32 cellular contexts compared by ENCODE assay signal in the genomic region with DNA sequence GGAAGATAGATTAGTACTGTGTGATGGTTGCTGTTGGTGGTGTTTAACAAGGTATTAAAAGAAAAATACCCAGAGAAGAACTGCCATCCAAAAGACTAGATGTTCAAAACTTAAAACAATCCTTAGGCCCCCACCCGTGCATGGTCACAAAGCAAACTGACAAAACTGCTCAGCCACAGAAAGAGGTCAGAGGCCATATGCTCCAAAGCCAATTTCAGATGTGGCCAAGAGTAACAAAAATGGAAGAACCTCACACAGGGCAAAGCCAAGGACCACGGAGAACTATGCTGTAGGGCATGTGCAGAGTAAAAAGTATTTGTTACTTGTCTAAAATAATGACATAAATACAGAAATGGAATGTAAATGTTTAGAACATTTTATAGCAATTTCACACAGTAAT. TPM values are rescaled to one million over a fixed set of nuclear protein-coding genes. Genes with fewer than 3 reads are reported as not detected.
"Had no signal": no experiment of that assay in that cellular context is flagged by ENCODE, and none has a peak within 500 bp of the region (broad histone marks: within the 10 kb centered on the region; RNA-seq: fewer than 3 reads in every experiment).

No MANE protein-coding gene starts in this region.

- H3K9me3 Mint-ChIP-seq: activated naive CD4-positive, alpha-beta T cell treated with anti-CD3 and anti-CD28 coated beads for 36 hours; activated naive CD8-positive, alpha-beta T cell treated with anti-CD3 and anti-CD28 coated beads for 36 hours; activated T-helper 1 cell treated with anti-CD3 and anti-CD28 coated beads, Interleukin-12 subunit alpha, Interleukin-12 subunit beta, Interleukin-2, Interleukin-4 antibody, amounts not matched to agents 30 ng/mL and 10 ng/mL and 1 ng/mL, durations not matched to agents 14 hours and 24 hours and 36 hours; dendritic cell treated with granulocyte-macrophage colony-stimulating factor and Interleukin-4, amounts not matched to agents 40 ng/mL and 50 ng/mL, for 4 days; endodermal cell; natural killer cell; stimulated activated naive B cell treated with anti-CD40 and anti-IgM and Interleukin-4, amounts not matched to agents 10 μg/mL and 1 μg/mL and 100 μg/mL, for 72 hours; T-helper 1 cell treated with Interleukin-12 subunit alpha and Interleukin-12 subunit beta and Interleukin-4 antibody, amounts not matched to agents 30 μg/mL and 1 μg/mL, for 36 hours had no signal

- H3K27me3 ChIP-seq: adrenal gland, ascending aorta, esophagus muscularis mucosa, foreskin keratinocyte, heart right ventricle, sigmoid colon, stomach, tibial nerve had no signal

- H3K4me1 ChIP-seq: foreskin keratinocyte had no signal

- DNase-seq: activated CD4-positive, alpha-beta T cell treated with anti-CD3 and anti-CD28 coated beads for 48 hours; activated CD4-positive, alpha-beta T cell treated with anti-CD3 and anti-CD28 coated beads, Interleukin-2, amount 50 U/mL, for 48 hours; activated CD8-positive, alpha-beta memory T cell treated with anti-CD3 and anti-CD28 coated beads, Interleukin-2, amount 50 U/mL, for 4 hours; activated effector memory CD4-positive, alpha-beta T cell treated with anti-CD3 and anti-CD28 coated beads, Interleukin-2, amount 50 U/mL, for 16 hours; activated naive CD4-positive, alpha-beta T cell treated with anti-CD3 and anti-CD28 coated beads for 36 hours; activated naive CD8-positive, alpha-beta T cell treated with anti-CD3 and anti-CD28 coated beads for 36 hours; activated T-cell treated with anti-CD3 and anti-CD28 coated beads, Interleukin-2, amount 50 U/mL, for 1 hour; adrenal gland; caudate nucleus; endodermal cell; foreskin keratinocyte; heart right ventricle; lower lobe of right lung; mesenchymal stem cell; natural killer cell; sigmoid colon; small intestine; stimulated activated CD4-positive, alpha-beta T cell treated with anti-CD3 and anti-CD28 coated beads, Interleukin-4, amount 100 ng/mL, for 4 hours; stimulated activated CD8-positive, alpha-beta memory T cell treated with anti-CD3 and anti-CD28 coated beads, Interleukin-4, amount 100 ng/mL, for 48 hours; stimulated activated naive B cell treated with anti-CD40 and anti-IgM and Interleukin-4, amounts not matched to agents 10 μg/mL and 1 μg/mL and 100 μg/mL, for 72 hours; stomach; T-helper 9 cell; WERI-Rb-1 had no signal

- FAIRE-seq: small intestine, TTC549 had no signal

- H3K9me3 ChIP-seq: adrenal gland, ascending aorta, esophagus muscularis mucosa, heart right ventricle, lower lobe of right lung, sigmoid colon, stomach, tibial nerve had no signal

- H3K27me3 Mint-ChIP-seq: activated naive CD8-positive, alpha-beta T cell treated with anti-CD3 and anti-CD28 coated beads for 36 hours; dendritic cell treated with granulocyte-macrophage colony-stimulating factor and Interleukin-4, amounts not matched to agents 40 ng/mL and 50 ng/mL, for 4 days; stimulated activated naive B cell treated with anti-CD40 and anti-IgM and Interleukin-4, amounts not matched to agents 10 μg/mL and 1 μg/mL and 100 μg/mL, for 72 hours had no signal

- ATAC-seq: activated CD4-positive, CD25-positive, alpha-beta regulatory T cell treated with anti-CD3 and anti-CD28 coated beads, Interleukin-2, amount 50 U/mL, for 24 hours; foreskin keratinocyte; heart right ventricle; lower lobe of right lung; natural killer cell; stimulated activated naive B cell treated with anti-CD40 and anti-IgM and Interleukin-4, amounts not matched to agents 10 μg/mL and 1 μg/mL and 100 μg/mL, for 72 hours had no signal

- H3K4me3 ChIP-seq: adrenal gland, ascending aorta, esophagus muscularis mucosa, heart right ventricle, lower lobe of right lung, sigmoid colon, stomach, tibial nerve had no signal

- H3K36me3 ChIP-seq: adrenal gland, ascending aorta, esophagus muscularis mucosa, lower lobe of right lung, sigmoid colon had no signal

- H3K27ac Mint-ChIP-seq: activated naive CD4-positive, alpha-beta T cell treated with anti-CD3 and anti-CD28 coated beads for 36 hours; activated naive CD8-positive, alpha-beta T cell treated with anti-CD3 and anti-CD28 coated beads for 36 hours; activated T-helper 1 cell treated with anti-CD3 and anti-CD28 coated beads, Interleukin-12 subunit alpha, Interleukin-12 subunit beta, Interleukin-2, Interleukin-4 antibody, amounts not matched to agents 30 ng/mL and 10 ng/mL and 1 ng/mL, durations not matched to agents 14 hours and 24 hours and 36 hours; brain; dendritic cell treated with granulocyte-macrophage colony-stimulating factor and Interleukin-4, amounts not matched to agents 40 ng/mL and 50 ng/mL, for 4 days; endodermal cell; stimulated activated naive B cell treated with anti-CD40 and anti-IgM and Interleukin-4, amounts not matched to agents 10 μg/mL and 1 μg/mL and 100 μg/mL, for 72 hours; T-helper 1 cell treated with Interleukin-12 subunit alpha and Interleukin-12 subunit beta and Interleukin-4 antibody, amounts not matched to agents 30 μg/mL and 1 μg/mL, for 36 hours had no signal

- H3K36me3 Mint-ChIP-seq: activated naive CD8-positive, alpha-beta T cell treated with anti-CD3 and anti-CD28 coated beads for 36 hours; natural killer cell; stimulated activated naive B cell treated with anti-CD40 and anti-IgM and Interleukin-4, amounts not matched to agents 10 μg/mL and 1 μg/mL and 100 μg/mL, for 72 hours had no signal

- H3K4me3 Mint-ChIP-seq: activated naive CD4-positive, alpha-beta T cell treated with anti-CD3 and anti-CD28 coated beads for 36 hours; activated naive CD8-positive, alpha-beta T cell treated with anti-CD3 and anti-CD28 coated beads for 36 hours; activated T-helper 1 cell treated with anti-CD3 and anti-CD28 coated beads, Interleukin-12 subunit alpha, Interleukin-12 subunit beta, Interleukin-2, Interleukin-4 antibody, amounts not matched to agents 30 ng/mL and 10 ng/mL and 1 ng/mL, durations not matched to agents 14 hours and 24 hours and 36 hours; dendritic cell treated with granulocyte-macrophage colony-stimulating factor and Interleukin-4, amounts not matched to agents 40 ng/mL and 50 ng/mL, for 4 days; endodermal cell; natural killer cell; stimulated activated naive B cell treated with anti-CD40 and anti-IgM and Interleukin-4, amounts not matched to agents 10 μg/mL and 1 μg/mL and 100 μg/mL, for 72 hours; T-helper 1 cell treated with Interleukin-12 subunit alpha and Interleukin-12 subunit beta and Interleukin-4 antibody, amounts not matched to agents 30 μg/mL and 1 μg/mL, for 36 hours had no signal

- H3K27ac ChIP-seq: adrenal gland, esophagus muscularis mucosa, foreskin keratinocyte, heart right ventricle, lower lobe of right lung, sigmoid colon, stomach, tibial nerve, WERI-Rb-1 had no signal

RNA-seq across cellular contexts. Expression of gene GPR137C, which starts 5.6 kb away (rescaled TPM):
- total RNA-seq: ascending aorta had no signal
